ENCODE assay signal across 12 cellular contexts in the genomic region with DNA sequence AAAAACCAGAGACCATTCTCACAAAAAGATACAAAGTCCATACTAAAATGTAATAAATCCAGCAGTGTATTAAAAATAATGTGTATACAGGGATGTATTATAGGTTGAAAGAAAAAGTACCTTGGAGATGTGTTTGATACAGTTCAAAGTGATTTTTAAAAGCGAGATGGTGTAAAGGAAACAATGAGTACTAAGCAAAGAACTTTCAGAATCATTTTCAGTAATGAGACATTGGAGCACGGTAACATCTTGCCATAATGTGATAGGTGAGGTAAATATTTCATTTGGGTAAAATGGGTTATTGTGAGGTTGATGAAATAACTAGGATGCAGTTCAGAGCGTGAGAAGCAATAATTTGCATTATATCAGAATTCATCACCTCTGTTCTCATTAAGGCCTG. TPM values are rescaled to one million over a fixed set of nuclear protein-coding genes. Genes with fewer than 3 reads are reported as not detected.
A peak's percentile ranks its signal among the peaks of the same experiment; 100 is the strongest.
DNase-seq lines count a peak whose midpoint lies in the region; ATAC-seq and TF ChIP-seq lines count a peak whose summit lies in the region.
"Had no signal": no experiment of that assay in that cellular context is flagged by ENCODE, and none has a peak within 500 bp of the region (broad histone marks: within the 10 kb centered on the region; RNA-seq: fewer than 3 reads in every experiment).

No MANE protein-coding gene starts in this region.

- H3K4me3 ChIP-seq in Panc1 (ENCODE audit: low read depth in 2 of 2, low read length in 2 of 2), result no peak overlapping the region
- no peak overlapping the region for H3K4me3 ChIP-seq in dorsolateral prefrontal cortex
- no peak overlapping the region for H3K4me3 ChIP-seq in foreskin fibroblast (ENCODE audit: low read depth in 1 of 2, low read length in 2 of 2)

- peak overlapping the region; percentile 96 for H3K27ac Mint-ChIP-seq in activated T-cell treated with anti-CD3 and anti-CD28 coated beads, Interleukin-2, amount 50 U/mL, for 24 hours
- peak overlapping the region; percentile 48 for H3K27ac Mint-ChIP-seq in stimulated activated effector memory CD8-positive, alpha-beta T cell treated with anti-CD3 and anti-CD28 coated beads, Interleukin-12 subunit alpha, Interleukin-12 subunit beta, amount 100 ng/mL, for 72 hours
- H3K27ac Mint-ChIP-seq: dendritic cell treated with granulocyte-macrophage colony-stimulating factor and Interleukin-4, amounts not matched to agents 40 ng/mL and 50 ng/mL, for 4 days had no signal

- H3K36me3 Mint-ChIP-seq in activated T-cell treated with anti-CD3 and anti-CD28 coated beads, Interleukin-2, amount 50 U/mL, for 24 hours (ENCODE audit: low read depth), result peaks cover 38% of the 10 kb centered on the region
- peaks cover 15% of the 10 kb centered on the region for H3K36me3 Mint-ChIP-seq in stimulated activated effector memory CD8-positive, alpha-beta T cell treated with anti-CD3 and anti-CD28 coated beads, Interleukin-12 subunit alpha, Interleukin-12 subunit beta, amount 100 ng/mL, for 72 hours

- no peaks in the 10 kb centered on the region for H3K27me3 Mint-ChIP-seq in activated T-cell treated with anti-CD3 and anti-CD28 coated beads, Interleukin-2, amount 50 U/mL, for 24 hours
- H3K27me3 Mint-ChIP-seq: dendritic cell treated with granulocyte-macrophage colony-stimulating factor and Interleukin-4, amounts not matched to agents 40 ng/mL and 50 ng/mL, for 4 days had no signal

- H3K27ac ChIP-seq in Panc1 (ENCODE audit: low read length), result peak overlapping the region; percentile 72; the same call in 1 of the 2 replicates
- H3K27ac ChIP-seq in dorsolateral prefrontal cortex, result no peak overlapping the region

- CTCF ChIA-PET in Panc1 (lab: Charles Lee), result no interaction called here

- no peak for TF ChIP-seq CTCF in Panc1 (IDR thresholded peaks at IDR 0.05)
- TF ChIP-seq CTCF in dorsolateral prefrontal cortex (IDR thresholded peaks at IDR 0.05 in 54 of 56, conservative IDR thresholded peaks at IDR 0.05 in 2 of 56; ENCODE audit: low read depth in 1 of 56, partially characterized antibody in 56 of 56), result no peak
- TF ChIP-seq CTCF in foreskin fibroblast (IDR thresholded peaks at IDR 0.05; ENCODE audit: low read depth, low read length), result no peak

- POLR2A ChIA-PET in Panc1 (lab: Charles Lee), result interaction anchor here (0.7 kb wide), 1 partner anchor 86 kb away, joined by 5 read pairs; no protein-coding TSS in a partner anchor

- H3K4me1 Mint-ChIP-seq in activated T-cell treated with anti-CD3 and anti-CD28 coated beads, Interleukin-2, amount 50 U/mL, for 24 hours (ENCODE audit: low read depth), result peaks cover 33% of the 10 kb centered on the region
- H3K4me1 Mint-ChIP-seq in stimulated activated effector memory CD8-positive, alpha-beta T cell treated with anti-CD3 and anti-CD28 coated beads, Interleukin-12 subunit alpha, Interleukin-12 subunit beta, amount 100 ng/mL, for 72 hours, result peaks cover 10% of the 10 kb centered on the region

- no peak for DNase-seq in activated T-cell treated with anti-CD3 and anti-CD28 coated beads, Interleukin-2, amount 50 U/mL, for 24 hours
- DNase-seq in activated T-cell treated with anti-CD3 and anti-CD28 coated beads, Interleukin-2, amount 50 U/mL, for 1 hour, result no peak
- DNase-seq in Panc1 (ENCODE audit: low read depth, low spot score), result no peak
- no peak for DNase-seq in stimulated activated effector memory CD8-positive, alpha-beta T cell treated with anti-CD3 and anti-CD28 coated beads, Interleukin-12 subunit alpha, Interleukin-12 subunit beta, amount 100 ng/mL, for 72 hours (ENCODE audit: low spot score in 2 of 2)
- DNase-seq in dorsolateral prefrontal cortex, result no peak
- DNase-seq in foreskin fibroblast, result no peak
- DNase-seq: foreskin melanocyte, IMR-90, NCI-H187 had no signal

- intact Hi-C loops in Panc1 (cut with micrococcal nuclease; ENCODE audit: unreplicated experiment) (loop anchor here (10.0 kb wide), 2 partner anchors 54 to 164 kb away; no protein-coding TSS in a partner anchor), dorsolateral prefrontal cortex (cut with DNase I) (loop anchor here in 1 of 2 donors (10.0 kb wide), 1 partner anchor 164 kb away; no protein-coding TSS in a partner anchor)

- H3K9me3 ChIP-seq in Panc1 (ENCODE audit: control insufficient read depth, insufficient read depth, low read depth, low read length), result no peaks in the 10 kb centered on the region

- no peaks in the 10 kb centered on the region for H3K9me3 Mint-ChIP-seq in activated T-cell treated with anti-CD3 and anti-CD28 coated beads, Interleukin-2, amount 50 U/mL, for 24 hours
- no peaks in the 10 kb centered on the region for H3K9me3 Mint-ChIP-seq in stimulated activated effector memory CD8-positive, alpha-beta T cell treated with anti-CD3 and anti-CD28 coated beads, Interleukin-12 subunit alpha, Interleukin-12 subunit beta, amount 100 ng/mL, for 72 hours
- H3K9me3 Mint-ChIP-seq: dendritic cell treated with granulocyte-macrophage colony-stimulating factor and Interleukin-4, amounts not matched to agents 40 ng/mL and 50 ng/mL, for 4 days had no signal

- H3K36me3 ChIP-seq in Panc1 (ENCODE audit: control insufficient read depth, insufficient read depth, low read length), result no peaks in the 10 kb centered on the region; the same call in 1 of the 2 replicates

- ATAC-seq in GM21786 (IDR thresholded peaks at IDR 0.05; ENCODE audit: unreplicated experiment), result peak; percentile 63
- ATAC-seq in Panc1, result 0 out of 2 replicates have a peak, but pooled peaks have one; percentile 15
- peak; percentile 86 for ATAC-seq in stimulated activated effector memory CD8-positive, alpha-beta T cell treated with anti-CD3 and anti-CD28 coated beads, Interleukin-12 subunit alpha, Interleukin-12 subunit beta, amount 100 ng/mL, for 72 hours
- ATAC-seq in GM18858 (IDR thresholded peaks at IDR 0.05; ENCODE audit: unreplicated experiment), result no peak

- no peaks in the 10 kb centered on the region; the same call in none of the 2 replicates for H3K4me1 ChIP-seq in Panc1 (ENCODE audit: control insufficient read depth, insufficient read depth, low read length)

- H3K27me3 ChIP-seq in Panc1 (ENCODE audit: control insufficient read depth, insufficient read depth, low read length) (no peaks in the 10 kb centered on the region), dorsolateral prefrontal cortex (no peaks in the 10 kb centered on the region)

- in situ Hi-C loops in Panc1 (cut with HindIII; ENCODE audit: low pct_unique_long_range_greater_than_20kb, low sequenced_read_pairs), result no loop called here

- peak overlapping the region; percentile 53 for H3K4me3 Mint-ChIP-seq in activated T-cell treated with anti-CD3 and anti-CD28 coated beads, Interleukin-2, amount 50 U/mL, for 24 hours
- H3K4me3 Mint-ChIP-seq in stimulated activated effector memory CD8-positive, alpha-beta T cell treated with anti-CD3 and anti-CD28 coated beads, Interleukin-12 subunit alpha, Interleukin-12 subunit beta, amount 100 ng/mL, for 72 hours, result peak overlapping the region; percentile 40
- H3K4me3 Mint-ChIP-seq: dendritic cell treated with granulocyte-macrophage colony-stimulating factor and Interleukin-4, amounts not matched to agents 40 ng/mL and 50 ng/mL, for 4 days had no signal

- BruUV-seq in Panc1 (replicated peaks; lab: Mats Ljungman, UMichigan), result no TSS peak

RNA-seq across cellular contexts. Expression of a gene that starts 25.9 kb away (rescaled TPM):
- total RNA-seq in Panc1 (2021; ENCODE audit: unreplicated experiment), result 154 TPM
- 161 TPM for polyA plus RNA-seq in Panc1 (2012; ENCODE audit: insufficient read length)
- 100 to 1,000 TPM in 27 of 120 experiments, 10 to 100 TPM in 93; 71.5 to 135 (median 93.3) TPM for total RNA-seq in dorsolateral prefrontal cortex

RNA-seq across cellular contexts. Expression of a gene that starts 53.7 kb away (rescaled TPM):
- 9.6 TPM for total RNA-seq in Panc1 (2021; ENCODE audit: unreplicated experiment)
- polyA plus RNA-seq in Panc1 (2012; ENCODE audit: insufficient read length), result 2.6 TPM
- total RNA-seq in dorsolateral prefrontal cortex, result 10 to 100 TPM in 34 of 120 experiments, 1 to 10 TPM in 86; 6.7 to 15.1 (median 9.5) TPM
